7 cellular contexts compared by ENCODE assay signal in genomic region chr1:109499661-109500536, GRCh38. TPM values are rescaled to one million over a fixed set of nuclear protein-coding genes. Genes with fewer than 3 reads are reported as not detected.
DNase-seq lines count a peak whose midpoint lies in the region; ATAC-seq and TF ChIP-seq lines count a peak whose summit lies in the region.
"Had no signal": no experiment of that assay in that cellular context is flagged by ENCODE, and none has a peak within 500 bp of the region (broad histone marks: within the 10 kb centered on the region; RNA-seq: fewer than 3 reads in every experiment).

No MANE protein-coding gene starts in this region.

- peaks cover 54 to 67% of the 10 kb centered on the region in 2 donors for H3K36me3 Mint-ChIP-seq in CD14-positive monocyte

- peak; percentile 61 to 71 for ATAC-seq in lower lobe of right lung
- ATAC-seq in GM19463 (IDR thresholded peaks at IDR 0.05; ENCODE audit: unreplicated experiment): no peak

- H3K4me1 ChIP-seq in lower lobe of right lung: peaks cover 51% of the 10 kb centered on the region

- no peaks in the 10 kb centered on the region for H3K27me3 ChIP-seq in lower lobe of right lung (ENCODE audit: low read depth)

- no peak overlapping the region for H3K4me3 Mint-ChIP-seq in CD14-positive monocyte
- H3K4me3 Mint-ChIP-seq: T-helper 1 cell treated with Interleukin-12 subunit alpha and Interleukin-12 subunit beta and Interleukin-4 antibody, amounts not matched to agents 30 μg/mL and 1 μg/mL, for 36 hours had no signal

- in situ Hi-C loops in Caki2 (cut with HindIII; ENCODE audit: low pct_unique_long_range_greater_than_20kb, low sequenced_read_pairs): no loop called here

- no peaks in the 10 kb centered on the region for H3K9me3 ChIP-seq in lower lobe of right lung

- intact Hi-C loops in lower lobe of right lung (cut with DNase I): loop anchor here (5.0 kb wide), 1 partner anchor 32 kb away; no protein-coding TSS in a partner anchor
- intact Hi-C loops in CD14-positive monocyte (cut with micrococcal nuclease): no loop called here

- TF ChIP-seq CTCF in NB4 (IDR thresholded peaks at IDR 0.05; ENCODE audit: low read depth, low read length) (peak; percentile 67), lower lobe of right lung (IDR thresholded peaks at IDR 0.05) (peak; percentile 46), CD14-positive monocyte (IDR thresholded peaks at IDR 0.05) (no peak)

- H3K4me1 Mint-ChIP-seq in CD14-positive monocyte: peaks cover 30% of the 10 kb centered on the region

- H3K4me3 ChIP-seq in NB4 (ENCODE audit: low read depth, low read length) (no peak overlapping the region), lower lobe of right lung (no peak overlapping the region)

- TF ChIP-seq POLR2A in NB4 (IDR thresholded peaks at IDR 0.05; ENCODE audit: extremely low read depth, insufficient read length): no peak

- peak; percentile 70 for DNase-seq in Caki2 (ENCODE audit: low read depth)
- peak; percentile 81 for DNase-seq in NB4 (ENCODE audit: low read depth)
- peak; percentile 34 for DNase-seq in activated gamma-delta T cell treated with anti-CD3 and anti-CD28 coated beads, Interleukin-2, amount 50 U/mL, for 16 hours (ENCODE audit: low read depth)
- DNase-seq in lower lobe of right lung: peak; percentile 68
- no peak for DNase-seq in CD14-positive monocyte (ENCODE audit: low spot score)

- H3K27ac Mint-ChIP-seq in CD14-positive monocyte: no peak overlapping the region
- H3K27ac Mint-ChIP-seq: T-helper 1 cell treated with Interleukin-12 subunit alpha and Interleukin-12 subunit beta and Interleukin-4 antibody, amounts not matched to agents 30 μg/mL and 1 μg/mL, for 36 hours had no signal

- H3K9me3 Mint-ChIP-seq in CD14-positive monocyte: no peaks in the 10 kb centered on the region
- H3K9me3 Mint-ChIP-seq: T-helper 1 cell treated with Interleukin-12 subunit alpha and Interleukin-12 subunit beta and Interleukin-4 antibody, amounts not matched to agents 30 μg/mL and 1 μg/mL, for 36 hours had no signal

- H3K27me3 Mint-ChIP-seq in CD14-positive monocyte (ENCODE audit: low read depth in 3 of 3): no peaks in the 10 kb centered on the region

- H3K36me3 ChIP-seq in lower lobe of right lung: peaks cover 40% of the 10 kb centered on the region

- peak overlapping the region; percentile 22 for H3K27ac ChIP-seq in lower lobe of right lung

RNA-seq across cellular contexts. Expression of gene CYB561D1, which starts 6.0 kb away (rescaled TPM):
- 0.32 and 1.9 TPM in 2 replicates for total RNA-seq in Caki2 (2014; rRNA removed; shearing (Covaris generic); ENCODE audit: low replicate concordance)
- total RNA-seq in lower lobe of right lung: 15.1 TPM
- 1 to 10 TPM; 1.4 to 4.2 TPM for polyA plus RNA-seq in CD14-positive monocyte

RNA-seq across cellular contexts. Expression of gene AMIGO1, which starts 9.6 kb away (rescaled TPM):
- 0.51 and 3.4 TPM in 2 replicates for total RNA-seq in Caki2 (2014; rRNA removed; shearing (Covaris generic); ENCODE audit: low replicate concordance)
- 9.1 TPM for total RNA-seq in lower lobe of right lung
- polyA plus RNA-seq in CD14-positive monocyte: under 1 TPM; 0.07 to 0.26 TPM

RNA-seq across cellular contexts. Expression of gene ATXN7L2, which starts 16.2 kb away (rescaled TPM):
- total RNA-seq in Caki2 (2014; rRNA removed; shearing (Covaris generic); ENCODE audit: low replicate concordance): 1.5 and 2.8 TPM in 2 replicates
- 3.8 TPM for total RNA-seq in lower lobe of right lung
- polyA plus RNA-seq in CD14-positive monocyte: 1 to 10 TPM; 1.1 to 1.7 TPM

RNA-seq across cellular contexts. Expression of gene SYPL2, which starts 33.6 kb away (rescaled TPM):
- total RNA-seq in Caki2 (2014; rRNA removed; shearing (Covaris generic); ENCODE audit: low replicate concordance): not detected in 2 replicates
- total RNA-seq in lower lobe of right lung: 1.5 TPM
- under 1 TPM in 1 of 2 donors, not detected in 1; 0.12 TPM for polyA plus RNA-seq in CD14-positive monocyte

RNA-seq across cellular contexts. Expression of gene GPR61, which starts 39.8 kb away (rescaled TPM):
- total RNA-seq in Caki2 (2014; rRNA removed; shearing (Covaris generic); ENCODE audit: low replicate concordance): not detected in 2 replicates
- total RNA-seq in lower lobe of right lung: not detected
- under 1 TPM in 1 of 2 donors, not detected in 1; 0.28 TPM for polyA plus RNA-seq in CD14-positive monocyte
